In genomic region chr6:43298565-43299337, GRCh38 we compare ENCODE assay signal across 1 cellular context.
TF ChIP-seq lines count a peak whose summit lies in the region.

No MANE protein-coding gene starts in this region.

TF ChIP-seq in HepG2, 621 proteins besides CTCF, POLR2A, EP300 and RAD21 (continued from another document):
- TF ChIP-seq SAFB2 (CRISPR knock-in tag; IDR thresholded peaks at IDR 0.05; ENCODE audit: borderline replicate concordance, low read depth) (no peak), RFX1 (IDR thresholded peaks at IDR 0.05) (no peak), RORA (CRISPR knock-in tag; IDR thresholded peaks at IDR 0.05) (no peak), RBM22 (optimal IDR thresholded peaks at IDR 0.05; ENCODE audit: low read length) (no peak), ZNF501 (CRISPR knock-in tag; IDR thresholded peaks at IDR 0.05) (no peak), TBP (CRISPR knock-in tag; IDR thresholded peaks at IDR 0.05) (no peak), ZMYM3 (CRISPR knock-in tag; IDR thresholded peaks at IDR 0.05) (peak; percentile 93), ZNF605 (CRISPR knock-in tag; IDR thresholded peaks at IDR 0.05) (no peak), EED (CRISPR knock-in tag; IDR thresholded peaks at IDR 0.05) (peak; percentile 24; the same call in 1 of the 2 replicates), ZBTB7B (CRISPR knock-in tag; IDR thresholded peaks at IDR 0.05) (no peak), SP1 (IDR thresholded peaks at IDR 0.05) (no peak), SP1 (CRISPR knock-in tag; IDR thresholded peaks at IDR 0.05) (no peak), ZBTB44 (CRISPR knock-in tag; IDR thresholded peaks at IDR 0.05) (no peak), ZNF770 (CRISPR knock-in tag; IDR thresholded peaks at IDR 0.05) (peak; percentile 95), SIN3A (IDR thresholded peaks at IDR 0.05; ENCODE audit: borderline replicate concordance, low read depth, low read length) (no peak), ADNP (CRISPR knock-in tag; IDR thresholded peaks at IDR 0.05) (peak; percentile 54; the same call in 1 of the 2 replicates), KDM1A (CRISPR knock-in tag; IDR thresholded peaks at IDR 0.05) (peak; percentile 61; the same call in 1 of the 2 replicates), ZBTB20 (CRISPR knock-in tag; IDR thresholded peaks at IDR 0.05; ENCODE audit: borderline replicate concordance, low read depth) (no peak), HDAC6 (IDR thresholded peaks at IDR 0.05; ENCODE audit: low read depth, low read length) (no peak)
- TF ChIP-seq, protein P1, sequence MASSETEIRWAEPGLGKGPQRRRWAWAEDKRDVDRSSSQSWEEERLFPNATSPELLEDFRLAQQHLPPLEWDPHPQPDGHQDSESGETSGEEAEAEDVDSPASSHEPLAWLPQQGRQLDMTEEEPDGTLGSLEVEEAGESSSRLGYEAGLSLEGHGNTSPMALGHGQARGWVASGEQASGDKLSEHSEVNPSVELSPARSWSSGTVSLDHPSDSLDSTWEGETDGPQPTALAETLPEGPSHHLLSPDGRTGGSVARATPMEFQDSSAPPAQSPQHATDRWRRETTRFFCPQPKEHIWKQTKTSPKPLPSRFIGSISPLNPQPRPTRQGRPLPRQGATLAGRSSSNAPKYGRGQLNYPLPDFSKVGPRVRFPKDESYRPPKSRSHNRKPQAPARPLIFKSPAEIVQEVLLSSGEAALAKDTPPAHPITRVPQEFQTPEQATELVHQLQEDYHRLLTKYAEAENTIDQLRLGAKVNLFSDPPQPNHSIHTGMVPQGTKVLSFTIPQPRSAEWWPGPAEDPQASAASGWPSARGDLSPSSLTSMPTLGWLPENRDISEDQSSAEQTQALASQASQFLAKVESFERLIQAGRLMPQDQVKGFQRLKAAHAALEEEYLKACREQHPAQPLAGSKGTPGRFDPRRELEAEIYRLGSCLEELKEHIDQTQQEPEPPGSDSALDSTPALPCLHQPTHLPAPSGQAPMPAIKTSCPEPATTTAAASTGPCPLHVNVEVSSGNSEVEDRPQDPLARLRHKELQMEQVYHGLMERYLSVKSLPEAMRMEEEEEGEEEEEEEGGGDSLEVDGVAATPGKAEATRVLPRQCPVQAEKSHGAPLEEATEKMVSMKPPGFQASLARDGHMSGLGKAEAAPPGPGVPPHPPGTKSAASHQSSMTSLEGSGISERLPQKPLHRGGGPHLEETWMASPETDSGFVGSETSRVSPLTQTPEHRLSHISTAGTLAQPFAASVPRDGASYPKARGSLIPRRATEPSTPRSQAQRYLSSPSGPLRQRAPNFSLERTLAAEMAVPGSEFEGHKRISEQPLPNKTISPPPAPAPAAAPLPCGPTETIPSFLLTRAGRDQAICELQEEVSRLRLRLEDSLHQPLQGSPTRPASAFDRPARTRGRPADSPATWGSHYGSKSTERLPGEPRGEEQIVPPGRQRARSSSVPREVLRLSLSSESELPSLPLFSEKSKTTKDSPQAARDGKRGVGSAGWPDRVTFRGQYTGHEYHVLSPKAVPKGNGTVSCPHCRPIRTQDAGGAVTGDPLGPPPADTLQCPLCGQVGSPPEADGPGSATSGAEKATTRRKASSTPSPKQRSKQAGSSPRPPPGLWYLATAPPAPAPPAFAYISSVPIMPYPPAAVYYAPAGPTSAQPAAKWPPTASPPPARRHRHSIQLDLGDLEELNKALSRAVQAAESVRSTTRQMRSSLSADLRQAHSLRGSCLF (CRISPR knock-in tag; IDR thresholded peaks at IDR 0.05; ENCODE audit: borderline replicate concordance), result no peak
- TF ChIP-seq, protein P2, sequence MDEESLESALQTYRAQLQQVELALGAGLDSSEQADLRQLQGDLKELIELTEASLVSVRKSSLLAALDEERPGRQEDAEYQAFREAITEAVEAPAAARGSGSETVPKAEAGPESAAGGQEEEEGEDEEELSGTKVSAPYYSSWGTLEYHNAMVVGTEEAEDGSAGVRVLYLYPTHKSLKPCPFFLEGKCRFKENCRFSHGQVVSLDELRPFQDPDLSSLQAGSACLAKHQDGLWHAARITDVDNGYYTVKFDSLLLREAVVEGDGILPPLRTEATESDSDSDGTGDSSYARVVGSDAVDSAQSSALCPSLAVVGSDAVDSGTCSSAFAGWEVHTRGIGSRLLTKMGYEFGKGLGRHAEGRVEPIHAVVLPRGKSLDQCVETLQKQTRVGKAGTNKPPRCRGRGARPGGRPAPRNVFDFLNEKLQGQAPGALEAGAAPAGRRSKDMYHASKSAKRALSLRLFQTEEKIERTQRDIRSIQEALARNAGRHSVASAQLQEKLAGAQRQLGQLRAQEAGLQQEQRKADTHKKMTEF (CRISPR knock-in tag; IDR thresholded peaks at IDR 0.05), result no peak
